Comparison of ENCODE assay signal across 1 cellular context in the genomic region with DNA sequence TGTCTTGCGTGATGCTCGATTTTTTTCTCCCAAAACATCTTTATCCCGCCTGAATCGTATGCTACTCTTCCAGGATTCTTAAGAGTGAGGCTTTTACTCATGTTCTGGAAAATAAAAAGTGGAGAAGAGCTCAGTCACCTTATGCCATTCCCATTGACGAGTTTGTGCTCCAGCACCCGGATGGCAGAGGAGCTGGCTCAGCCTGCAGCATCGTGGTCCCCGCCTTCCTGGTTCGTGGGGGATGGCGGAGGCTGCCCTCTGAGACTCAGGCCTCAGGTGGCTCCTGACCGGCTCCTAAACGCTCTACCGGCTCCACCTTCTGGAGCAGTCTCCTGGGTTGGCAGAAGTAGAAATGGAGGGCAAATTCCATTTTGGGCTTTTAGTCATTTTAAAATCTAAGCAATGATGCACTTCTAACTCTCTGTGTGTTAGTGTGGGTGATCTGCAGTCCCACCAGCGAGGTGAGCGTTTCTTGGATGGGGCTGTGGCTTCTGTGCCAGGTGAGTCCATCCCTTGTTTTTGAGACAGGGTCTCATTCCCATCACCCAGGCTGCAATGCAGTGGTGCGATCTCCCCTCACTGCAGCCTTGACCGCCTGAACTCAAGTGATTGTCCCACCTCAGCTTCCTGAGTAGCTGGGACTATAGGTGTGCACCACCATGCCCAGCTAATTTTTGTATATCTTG.
TF ChIP-seq lines count a peak whose summit lies in the region.

No MANE protein-coding gene starts in this region.

TF ChIP-seq in H1, 55 proteins besides CTCF, POLR2A, EP300 and RAD21:
- TF ChIP-seq, protein P1, sequence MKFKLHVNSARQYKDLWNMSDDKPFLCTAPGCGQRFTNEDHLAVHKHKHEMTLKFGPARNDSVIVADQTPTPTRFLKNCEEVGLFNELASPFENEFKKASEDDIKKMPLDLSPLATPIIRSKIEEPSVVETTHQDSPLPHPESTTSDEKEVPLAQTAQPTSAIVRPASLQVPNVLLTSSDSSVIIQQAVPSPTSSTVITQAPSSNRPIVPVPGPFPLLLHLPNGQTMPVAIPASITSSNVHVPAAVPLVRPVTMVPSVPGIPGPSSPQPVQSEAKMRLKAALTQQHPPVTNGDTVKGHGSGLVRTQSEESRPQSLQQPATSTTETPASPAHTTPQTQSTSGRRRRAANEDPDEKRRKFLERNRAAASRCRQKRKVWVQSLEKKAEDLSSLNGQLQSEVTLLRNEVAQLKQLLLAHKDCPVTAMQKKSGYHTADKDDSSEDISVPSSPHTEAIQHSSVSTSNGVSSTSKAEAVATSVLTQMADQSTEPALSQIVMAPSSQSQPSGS (IDR thresholded peaks at IDR 0.05; ENCODE audit: low read length): no peak
- no peak for TF ChIP-seq KDM5A (IDR thresholded peaks at IDR 0.05; ENCODE audit: low read length)
- no peak for TF ChIP-seq SAP30 (IDR thresholded peaks at IDR 0.05; ENCODE audit: insufficient read depth, insufficient replicate concordance, low read length)
- no peak for TF ChIP-seq CHD2 (IDR thresholded peaks at IDR 0.05; ENCODE audit: low read length)
- TF ChIP-seq TAF7 (optimal IDR thresholded peaks at IDR 0.05; ENCODE audit: borderline replicate concordance, low read depth, low read length): no peak
- TF ChIP-seq HDAC6 (IDR thresholded peaks at IDR 0.05; ENCODE audit: low read depth, low read length): no peak
- no peak for TF ChIP-seq TEAD4 (IDR thresholded peaks at IDR 0.05; ENCODE audit: low read depth, low read length)
- TF ChIP-seq ZNF274 (IDR thresholded peaks at IDR 0.05; ENCODE audit: borderline replicate concordance, extremely low read depth, low read length): no peak
- no peak for TF ChIP-seq SP1 (IDR thresholded peaks at IDR 0.05; ENCODE audit: low read depth, low read length)
- TF ChIP-seq SIN3A (conservative IDR thresholded peaks at IDR 0.05 in 1 of 2, IDR thresholded peaks at IDR 0.05 in 1 of 2; ENCODE audit: low read depth in 1 of 2, low read length in 2 of 2): no peak
- no peak for TF ChIP-seq EGR1 (IDR thresholded peaks at IDR 0.05; ENCODE audit: borderline replicate concordance, low read depth, low read length)
- no peak for TF ChIP-seq GTF2F1 (IDR thresholded peaks at IDR 0.05; ENCODE audit: borderline replicate concordance, low read depth, low read length)
- TF ChIP-seq, protein P2, sequence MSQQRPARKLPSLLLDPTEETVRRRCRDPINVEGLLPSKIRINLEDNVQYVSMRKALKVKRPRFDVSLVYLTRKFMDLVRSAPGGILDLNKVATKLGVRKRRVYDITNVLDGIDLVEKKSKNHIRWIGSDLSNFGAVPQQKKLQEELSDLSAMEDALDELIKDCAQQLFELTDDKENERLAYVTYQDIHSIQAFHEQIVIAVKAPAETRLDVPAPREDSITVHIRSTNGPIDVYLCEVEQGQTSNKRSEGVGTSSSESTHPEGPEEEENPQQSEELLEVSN (IDR thresholded peaks at IDR 0.05): no peak
- no peak for TF ChIP-seq CEBPB (IDR thresholded peaks at IDR 0.05; ENCODE audit: low read depth, low read length)
- TF ChIP-seq CREB1 (IDR thresholded peaks at IDR 0.05): no peak
- TF ChIP-seq YY1 (IDR thresholded peaks at IDR 0.05; ENCODE audit: low read depth, low read length): no peak
- TF ChIP-seq SIRT6 (IDR thresholded peaks at IDR 0.05; ENCODE audit: low read length): no peak
- no peak for TF ChIP-seq RXRA (IDR thresholded peaks at IDR 0.05; ENCODE audit: insufficient read depth, low read depth, low read length)
- no peak for TF ChIP-seq ASH2L (IDR thresholded peaks at IDR 0.05; ENCODE audit: low read length)
- no peak for TF ChIP-seq TAF1 (IDR thresholded peaks at IDR 0.05; ENCODE audit: low read depth, low read length)
